9 cellular contexts compared by ENCODE assay signal in the genomic region with DNA sequence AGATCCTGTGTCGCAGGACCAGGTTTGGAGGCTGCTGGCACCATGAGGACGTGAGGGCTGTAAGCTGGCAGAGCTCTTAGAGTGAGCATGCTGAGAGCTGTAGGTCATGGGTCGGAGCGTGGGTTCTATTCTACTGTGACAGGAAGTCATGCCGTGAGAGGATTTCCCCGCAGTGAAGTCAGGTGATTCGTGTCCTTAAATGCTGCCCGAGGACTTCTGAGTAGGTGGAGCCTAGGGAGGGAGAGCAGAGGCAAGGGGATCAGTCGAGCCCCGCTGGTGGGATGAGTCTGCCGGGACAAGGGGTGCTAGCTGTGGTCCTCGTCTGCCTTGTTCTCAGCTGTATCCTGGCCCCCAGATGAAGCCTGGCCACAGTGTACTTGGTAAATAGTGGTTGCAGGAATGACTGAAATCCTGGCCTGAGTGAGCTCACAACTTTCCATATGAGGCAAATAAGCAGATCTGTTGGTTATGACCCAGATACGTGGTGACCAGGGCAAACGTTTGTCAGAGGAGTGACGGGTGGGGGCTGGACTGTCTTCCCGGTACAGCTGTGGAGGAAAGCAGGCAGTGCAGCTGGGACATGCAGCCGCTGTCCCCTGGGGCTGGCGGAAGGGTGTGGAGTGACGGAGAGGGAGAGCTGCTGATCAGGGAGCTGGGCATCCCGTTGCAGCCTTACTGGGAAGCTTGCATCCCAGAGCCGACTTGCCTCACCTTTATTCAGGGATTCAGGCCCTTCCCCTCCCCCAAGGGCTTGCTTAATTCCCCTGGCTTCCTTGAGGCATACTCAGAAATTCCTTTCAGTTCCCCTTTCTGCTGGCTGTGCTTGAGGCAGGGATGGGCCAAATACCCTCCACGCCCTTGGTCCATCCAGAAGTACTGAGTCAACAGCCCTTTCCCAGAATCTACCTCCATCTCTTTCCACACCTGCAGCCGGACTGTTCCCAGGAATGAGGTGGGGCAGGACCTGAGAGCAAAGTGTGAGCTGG.
DNase-seq lines count a peak whose midpoint lies in the region; ATAC-seq and TF ChIP-seq lines count a peak whose summit lies in the region.
"Had no signal": no experiment of that assay in that cellular context is flagged by ENCODE, and none has a peak within 500 bp of the region (broad histone marks: within the 10 kb centered on the region; RNA-seq: fewer than 3 reads in every experiment).

No MANE protein-coding gene starts in this region.

- H3K36me3 ChIP-seq in WERI-Rb-1: no peaks in the 10 kb centered on the region

- ATAC-seq in HG03378 (IDR thresholded peaks at IDR 0.05; ENCODE audit: unreplicated experiment): peak; percentile 85

- no peaks in the 10 kb centered on the region for H3K9me3 ChIP-seq in WERI-Rb-1 (ENCODE audit: severe bottlenecking)

- H3K27ac ChIP-seq in WERI-Rb-1: no peak overlapping the region
- H3K27ac ChIP-seq: C4-2B had no signal

- no peak for TF ChIP-seq CTCF in WERI-Rb-1 (IDR thresholded peaks at IDR 0.05; ENCODE audit: low read depth, low read length)
- TF ChIP-seq CTCF in choroid plexus epithelial cell (conservative IDR thresholded peaks at IDR 0.05; ENCODE audit: low read depth, low read length): no peak

- H3K27me3 ChIP-seq in WERI-Rb-1 (ENCODE audit: insufficient read depth, low read depth, severe bottlenecking): no peaks in the 10 kb centered on the region

- H3K4me3 ChIP-seq in WERI-Rb-1 (ENCODE audit: low read depth, low read length) (no peak overlapping the region), choroid plexus epithelial cell (ENCODE audit: low read depth, low read length) (no peak overlapping the region)

- DNase-seq in AG08395 (ENCODE audit: low spot score) (peak; percentile 53), WERI-Rb-1 (peak; percentile 42), choroid plexus epithelial cell (ENCODE audit: low read depth) (peak; percentile 44), midbrain (lab: John Stamatoyannopoulos, UW) (peak; percentile 22), NCI-H2171 treated with DMSO at 0.1 percent for 48 hours (lab: John Stamatoyannopoulos, UW) (no peak)
- peak in 4 of 6 experiments; percentile 6 to 41 (median 22) for DNase-seq in stimulated activated naive CD4-positive, alpha-beta T cell (lab: John Stamatoyannopoulos, UW)

- TF ChIP-seq POLR2A in GM19099 (IDR thresholded peaks at IDR 0.05; ENCODE audit: extremely low read depth, insufficient read length, low read depth): peak; percentile 48
